18 cellular contexts compared by ENCODE assay signal in the genomic region with DNA sequence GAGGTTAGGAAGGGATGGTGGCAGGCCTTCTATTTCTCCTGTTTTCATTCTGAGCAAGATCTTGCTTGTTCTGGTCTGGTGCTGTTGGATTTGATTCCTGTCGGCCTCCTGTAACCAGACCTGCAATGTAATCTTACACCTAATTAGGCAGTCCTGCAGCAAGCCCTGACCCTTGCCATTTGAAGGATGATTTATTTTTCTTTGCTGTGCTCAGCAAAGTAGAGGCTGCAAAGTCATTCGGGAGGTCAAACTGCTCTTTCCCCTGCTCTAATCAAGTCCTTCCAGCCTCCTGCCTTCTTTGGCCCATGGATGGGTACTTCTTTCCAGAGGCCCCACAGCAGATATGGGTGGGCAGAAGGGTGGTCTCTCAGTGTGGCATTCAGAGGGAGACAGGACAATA.
DNase-seq lines count a peak whose midpoint lies in the region; ATAC-seq, FAIRE-seq and TF ChIP-seq lines count a peak whose summit lies in the region.
"Had no signal": no experiment of that assay in that cellular context is flagged by ENCODE, and none has a peak within 500 bp of the region (broad histone marks: within the 10 kb centered on the region; RNA-seq: fewer than 3 reads in every experiment).

No MANE protein-coding gene starts in this region.

- H3K4me2 ChIP-seq in astrocyte (ENCODE audit: low read length): no peak overlapping the region
- peak overlapping the region; percentile 38 for H3K4me2 ChIP-seq in skeletal muscle satellite cell (ENCODE audit: low read length)

- no peak for TF ChIP-seq CTCF in astrocyte (IDR thresholded peaks at IDR 0.05; ENCODE audit: insufficient read depth, low read depth, low read length)

- H3K4me3 ChIP-seq in astrocyte (ENCODE audit: insufficient read depth, low read depth, low read length) (no peak overlapping the region), skeletal muscle satellite cell (ENCODE audit: low read length) (no peak overlapping the region), right cardiac atrium (ENCODE audit: low read length) (no peak overlapping the region)
- H3K4me3 ChIP-seq: SJSA1 had no signal

- no peaks in the 10 kb centered on the region for H4K20me1 ChIP-seq in astrocyte (ENCODE audit: insufficient read depth, low read length)

- no peaks in the 10 kb centered on the region for H3K4me1 Mint-ChIP-seq in astrocyte (ENCODE audit: low read depth, unreplicated experiment)
- H3K4me1 Mint-ChIP-seq: CD4-positive, CD25-positive, alpha-beta regulatory T cell had no signal

- no peaks in the 10 kb centered on the region for H3K79me2 ChIP-seq in astrocyte (ENCODE audit: insufficient read depth, low read length)

- no peak overlapping the region for H3K27ac Mint-ChIP-seq in astrocyte (ENCODE audit: unreplicated experiment)
- H3K27ac Mint-ChIP-seq: activated CD8-positive, alpha-beta T cell treated with anti-CD3 and anti-CD28 coated beads for 36 hours; CD4-positive, CD25-positive, alpha-beta regulatory T cell; natural killer cell treated with Interleukin-12 subunit alpha and Interleukin-12 subunit beta and Interleukin-15 and Interleukin-18, amount 100 ng/mL, for 72 hours had no signal

- H3K4me1 ChIP-seq in astrocyte (ENCODE audit: insufficient read depth, low read length): peaks cover 4% of the 10 kb centered on the region
- H3K4me1 ChIP-seq in skeletal muscle satellite cell (ENCODE audit: control insufficient read depth, insufficient read depth, low read length): peaks cover 66% of the 10 kb centered on the region
- no peaks in the 10 kb centered on the region for H3K4me1 ChIP-seq in right cardiac atrium (ENCODE audit: control insufficient read depth, insufficient read depth, low read length)
- H3K4me1 ChIP-seq: SJSA1 had no signal

- peak; percentile 69 for DNase-seq in NCI-H2029 (lab: John Stamatoyannopoulos, UW)
- peak; percentile 12 for DNase-seq in astrocyte (ENCODE audit: low read depth)
- peak; percentile 56 for DNase-seq in islet precursor cell
- DNase-seq in NCI-H446 treated with DMSO at 0.1 percent for 48 hours (lab: John Stamatoyannopoulos, UW): no peak
- no peak for DNase-seq in right cardiac atrium
- DNase-seq: activated CD8-positive, alpha-beta T cell treated with anti-CD3 and anti-CD28 coated beads for 36 hours; activated effector memory CD4-positive, alpha-beta T cell treated with Interleukin-2 at 50 U/mL for 16 hours; CD4-positive, CD25-positive, alpha-beta regulatory T cell; GF-D8; KG1; left colon; stimulated activated naive CD4-positive, alpha-beta T cell had no signal

- no peak for ATAC-seq in GM19035 (IDR thresholded peaks at IDR 0.05; ENCODE audit: unreplicated experiment)
- no peak for ATAC-seq in right cardiac atrium
- ATAC-seq: activated CD8-positive, alpha-beta T cell treated with anti-CD3 and anti-CD28 coated beads for 36 hours; left colon; natural killer cell treated with Interleukin-12 subunit alpha and Interleukin-12 subunit beta and Interleukin-15 and Interleukin-18, amount 100 ng/mL, for 72 hours; sciatic nerve had no signal

- H3K36me3 Mint-ChIP-seq in astrocyte (ENCODE audit: low read depth, unreplicated experiment): no peaks in the 10 kb centered on the region
- H3K36me3 Mint-ChIP-seq: CD4-positive, CD25-positive, alpha-beta regulatory T cell; natural killer cell treated with Interleukin-12 subunit alpha and Interleukin-12 subunit beta and Interleukin-15 and Interleukin-18, amount 100 ng/mL, for 72 hours had no signal

- H3K27me3 ChIP-seq in astrocyte (ENCODE audit: insufficient read depth, low read length): no peaks in the 10 kb centered on the region
- no peaks in the 10 kb centered on the region for H3K27me3 ChIP-seq in skeletal muscle satellite cell (ENCODE audit: control insufficient read depth, insufficient read depth, low read length)
- no peaks in the 10 kb centered on the region for H3K27me3 ChIP-seq in right cardiac atrium (ENCODE audit: control insufficient read depth, insufficient read depth)
- H3K27me3 ChIP-seq: SJSA1 had no signal

- no peaks in the 10 kb centered on the region for H3K9me3 ChIP-seq in astrocyte (ENCODE audit: insufficient read depth, low read depth, low read length)
- H3K9me3 ChIP-seq in skeletal muscle satellite cell (replicated peaks; ENCODE audit: low read length): peaks cover 6% of the 10 kb centered on the region
- no peaks in the 10 kb centered on the region for H3K9me3 ChIP-seq in right cardiac atrium (ENCODE audit: control insufficient read depth, low read length)
- H3K9me3 ChIP-seq: SJSA1 had no signal

- intact Hi-C loops in right cardiac atrium (cut with DNase I): no loop called here

- WGBS in right cardiac atrium: 66% methylated on average over 2 of the region's 2 CpGs

- peaks cover 6% of the 10 kb centered on the region for H3K9me3 Mint-ChIP-seq in astrocyte (ENCODE audit: unreplicated experiment)
- H3K9me3 Mint-ChIP-seq: activated CD8-positive, alpha-beta T cell treated with anti-CD3 and anti-CD28 coated beads for 36 hours; natural killer cell treated with Interleukin-12 subunit alpha and Interleukin-12 subunit beta and Interleukin-15 and Interleukin-18, amount 100 ng/mL, for 72 hours had no signal

- no peak overlapping the region for H2AFZ ChIP-seq in astrocyte (ENCODE audit: low read depth, low read length)

- no peak for FAIRE-seq in astrocyte (lab: Jason Lieb, UNC)
- FAIRE-seq: TTC549 had no signal

- H3K9ac ChIP-seq in astrocyte (ENCODE audit: low read length) (no peak overlapping the region), skeletal muscle satellite cell (ENCODE audit: low read depth, low read length) (peak overlapping the region; percentile 79)

- no peak overlapping the region for H3K4me3 Mint-ChIP-seq in astrocyte (ENCODE audit: unreplicated experiment)
- H3K4me3 Mint-ChIP-seq: activated CD8-positive, alpha-beta T cell treated with anti-CD3 and anti-CD28 coated beads for 36 hours; CD4-positive, CD25-positive, alpha-beta regulatory T cell; natural killer cell treated with Interleukin-12 subunit alpha and Interleukin-12 subunit beta and Interleukin-15 and Interleukin-18, amount 100 ng/mL, for 72 hours had no signal

- H3K27me3 Mint-ChIP-seq in astrocyte (ENCODE audit: low read depth, unreplicated experiment): peaks cover 5% of the 10 kb centered on the region
- H3K27me3 Mint-ChIP-seq: CD4-positive, CD25-positive, alpha-beta regulatory T cell had no signal

- H3K36me3 ChIP-seq in astrocyte (ENCODE audit: insufficient read depth, low read length): no peaks in the 10 kb centered on the region
- H3K36me3 ChIP-seq in skeletal muscle satellite cell (ENCODE audit: insufficient read depth, low read length): no peaks in the 10 kb centered on the region
- H3K36me3 ChIP-seq: SJSA1 had no signal

- no peak overlapping the region for H3K27ac ChIP-seq in astrocyte (ENCODE audit: low read depth, low read length)
- no peak overlapping the region for H3K27ac ChIP-seq in right cardiac atrium (ENCODE audit: low read length)
- H3K27ac ChIP-seq: SJSA1 had no signal

Comparison
In these comparisons a context has a peak if more than half of its experiments do, and no peak if none do; other contexts are left out.
1. DNase-seq: peak in NCI-H2029 (single experiment), astrocyte (single experiment) and islet precursor cell (single experiment); none in NCI-H446 treated with DMSO at 0.1 percent for 48 hours (single experiment) and right cardiac atrium (0 of 3).